Comparison of ENCODE assay signal across 13 cellular contexts in the genomic region with DNA sequence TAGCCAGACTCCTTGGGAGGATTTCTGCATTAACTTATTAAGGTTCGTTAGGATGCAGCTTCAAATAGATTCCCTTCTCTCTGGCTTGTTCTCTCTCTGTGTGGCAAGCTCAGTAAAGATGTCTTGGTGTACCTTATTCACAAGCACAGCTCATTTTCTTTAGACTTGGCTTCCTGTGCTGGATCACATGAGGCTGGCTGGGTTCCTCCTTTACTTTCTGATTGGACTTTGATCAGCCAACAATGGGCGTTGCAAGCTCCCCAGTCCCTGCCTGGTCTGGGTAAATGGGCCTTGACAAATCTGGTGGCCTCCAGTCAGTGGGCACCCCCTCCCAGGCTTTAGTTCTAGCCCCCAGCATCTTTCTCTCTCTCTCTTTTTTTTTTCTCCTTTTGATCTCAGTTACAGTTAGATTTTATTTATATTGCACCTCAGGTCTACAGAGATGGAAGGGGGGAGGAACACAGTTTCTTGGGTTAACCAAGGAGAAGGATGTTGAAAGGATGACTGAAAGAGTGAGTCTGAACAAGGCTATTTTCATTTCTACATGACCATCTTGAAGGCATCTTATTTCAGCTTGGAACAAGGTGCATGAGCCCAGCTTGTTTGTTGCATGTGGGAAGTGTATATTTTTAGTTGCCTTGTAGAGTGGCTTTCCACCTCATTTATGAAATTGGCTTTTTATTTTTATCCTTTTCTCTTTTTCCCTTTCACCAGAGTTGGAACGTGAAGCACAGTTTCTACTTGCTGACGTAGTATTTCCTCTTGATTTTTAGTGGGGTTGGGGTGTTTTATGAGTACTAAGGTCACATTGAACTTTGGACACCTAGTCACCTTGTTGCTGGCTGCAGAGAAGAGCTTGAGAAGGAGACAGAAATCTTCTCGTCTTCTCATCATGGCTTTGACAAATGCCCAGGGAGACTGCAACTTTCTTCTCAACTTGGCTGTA.
DNase-seq lines count a peak whose midpoint lies in the region; ATAC-seq and TF ChIP-seq lines count a peak whose summit lies in the region.
"Had no signal": no experiment of that assay in that cellular context is flagged by ENCODE, and none has a peak within 500 bp of the region (broad histone marks: within the 10 kb centered on the region; RNA-seq: fewer than 3 reads in every experiment).

No MANE protein-coding gene starts in this region.

- POLR2A ChIA-PET in A673 (lab: Charles Lee; ENCODE audit: low non-redundant PET) = no interaction called here

- H3K4me3 ChIP-seq in A673 (ENCODE audit: low read depth, low read length, poor library complexity, severe bottlenecking) = peak overlapping the region; percentile 21
- no peak overlapping the region for H3K4me3 ChIP-seq in Peyer's patch
- H3K4me3 ChIP-seq in tibial nerve = no peak overlapping the region
- H3K4me3 ChIP-seq: ascending aorta, suprapubic skin had no signal

- H3K27ac ChIP-seq in A673 (ENCODE audit: low read depth, low read length, poor library complexity, severe bottlenecking) (peak overlapping the region; percentile 82), Peyer's patch (peak overlapping the region in 3 of 4 donors; percentile 70 to 77 (median 72)), tibial nerve (peak overlapping the region in 1 of 4 donors; percentile 3)
- H3K27ac ChIP-seq: suprapubic skin had no signal

- H3K27me3 Mint-ChIP-seq in glutamatergic neuron (ENCODE audit: unreplicated experiment) = no peaks in the 10 kb centered on the region

- no peak for TF ChIP-seq EP300 in tibial nerve (IDR thresholded peaks at IDR 0.05)

- WGBS in tibial nerve, 2 donors = 69 to 81% methylated on average over 5 of the region's 5 CpGs

- H3K9me3 Mint-ChIP-seq in glutamatergic neuron (ENCODE audit: unreplicated experiment) = peaks cover 2% of the 10 kb centered on the region

- H3K4me1 ChIP-seq in A673 (ENCODE audit: insufficient read depth, low read length, poor library complexity, severe bottlenecking) (peaks cover 45% of the 10 kb centered on the region), Peyer's patch (peaks cover 0 to 74% (median 4%) of the 10 kb centered on the region in 4 donors), tibial nerve (peaks cover 0 to 28% (median 0%) of the 10 kb centered on the region in 4 donors)

- no peaks in the 10 kb centered on the region for H3K9me3 ChIP-seq in A673 (ENCODE audit: low read depth, low read length, poor library complexity, severe bottlenecking)
- no peaks in the 10 kb centered on the region for H3K9me3 ChIP-seq in Peyer's patch
- H3K9me3 ChIP-seq in tibial nerve = no peaks in the 10 kb centered on the region
- H3K9me3 ChIP-seq: ascending aorta, suprapubic skin had no signal

- no peak overlapping the region for H3K27ac Mint-ChIP-seq in glutamatergic neuron (ENCODE audit: unreplicated experiment)

- intact Hi-C loops in A673 (cut with micrococcal nuclease; ENCODE audit: unreplicated experiment) = no loop called here

- no peak for ATAC-seq in GM21515 (IDR thresholded peaks at IDR 0.05; ENCODE audit: unreplicated experiment)

- DNase-seq in A673 (ENCODE audit: low spot score) (peak; percentile 68), Peyer's patch (peak in 1 of 3 donors; percentile 77), glutamatergic neuron (no peak), nucleus accumbens (lab: John Stamatoyannopoulos, UW) (peak in 32 of 56 donors; percentile 4 to 73 (median 35)), tibial nerve (ENCODE audit: low spot score in 2 of 2) (no peak)
- no peak for DNase-seq in activated CD4-positive, alpha-beta T cell treated with anti-CD3 and anti-CD28 coated beads for 1 hour
- no peak for DNase-seq in stimulated activated CD8-positive, alpha-beta memory T cell treated with anti-CD3 and anti-CD28 coated beads, Interleukin-4, amount 100 ng/mL, for 48 hours
- DNase-seq: activated T-cell treated with anti-CD3 and anti-CD28 coated beads, Interleukin-2, amount 50 U/mL, for 1 hour; RPMI8226; stimulated activated CD4-positive, alpha-beta T cell treated with anti-CD3 and anti-CD28 coated beads, Interleukin-4, amount 100 ng/mL, for 4 hours had no signal

- CTCF ChIA-PET in A673 (lab: Charles Lee) = no interaction called here

- H3K27me3 ChIP-seq in A673 (replicated peaks; ENCODE audit: insufficient read depth, low read depth, low read length, poor library complexity) = no peaks in the 10 kb centered on the region
- H3K27me3 ChIP-seq in Peyer's patch = no peaks in the 10 kb centered on the region
- no peaks in the 10 kb centered on the region for H3K27me3 ChIP-seq in tibial nerve
- H3K27me3 ChIP-seq: ascending aorta, suprapubic skin had no signal

- H3K36me3 Mint-ChIP-seq in glutamatergic neuron (ENCODE audit: unreplicated experiment) = no peaks in the 10 kb centered on the region

- H3K4me3 Mint-ChIP-seq in glutamatergic neuron (ENCODE audit: unreplicated experiment) = peak overlapping the region; percentile 32

- H3K36me3 ChIP-seq in A673 (ENCODE audit: insufficient read depth, low read length, poor library complexity, severe bottlenecking) (no peaks in the 10 kb centered on the region), Peyer's patch (no peaks in the 10 kb centered on the region), tibial nerve (peaks cover 0 to 4% (median 0%) of the 10 kb centered on the region in 3 donors)
- H3K36me3 ChIP-seq: ascending aorta, suprapubic skin had no signal

- no TSS peak for BruUV-seq in A673 (replicated peaks; lab: Mats Ljungman, UMichigan)

- H3K4me1 Mint-ChIP-seq in glutamatergic neuron (ENCODE audit: low read depth, unreplicated experiment) = peaks cover 32% of the 10 kb centered on the region

- TF ChIP-seq POLR2A in Peyer's patch (IDR thresholded peaks at IDR 0.05) = no peak
- TF ChIP-seq POLR2A in tibial nerve (IDR thresholded peaks at IDR 0.05) = no peak

- no peak for TF ChIP-seq CTCF in A673 (conservative IDR thresholded peaks at IDR 0.05; ENCODE audit: low read depth, low read length)
- TF ChIP-seq CTCF in Peyer's patch (IDR thresholded peaks at IDR 0.05) = no peak
- TF ChIP-seq CTCF in glutamatergic neuron (IDR thresholded peaks at IDR 0.05; ENCODE audit: partially characterized antibody, unreplicated experiment) = no peak
- no peak for TF ChIP-seq CTCF in tibial nerve (IDR thresholded peaks at IDR 0.05)

Comparison
In these comparisons a context has a peak if more than half of its experiments do, and no peak if none do; other contexts are left out.
1. DNase-seq: peak in A673 (single experiment) and nucleus accumbens (32 of 56); none in glutamatergic neuron (single experiment), activated CD4-positive, alpha-beta T cell treated with anti-CD3 and anti-CD28 coated beads for 1 hour (single experiment), tibial nerve (0 of 2) and stimulated activated CD8-positive, alpha-beta memory T cell treated with anti-CD3 and anti-CD28 coated beads, Interleukin-4, amount 100 ng/mL, for 48 hours (single experiment).